Comparison of ENCODE assay signal across 9 cellular contexts in genomic region chr1:91422523-91422922, GRCh38. TPM values are rescaled to one million over a fixed set of nuclear protein-coding genes. Genes with fewer than 3 reads are reported as not detected.
"Had no signal": no experiment of that assay in that cellular context is flagged by ENCODE, and none has a peak within 500 bp of the region (broad histone marks: within the 10 kb centered on the region; RNA-seq: fewer than 3 reads in every experiment).

No MANE protein-coding gene starts in this region.

RNA-seq across cellular contexts. Expression of gene HFM1, which starts 17.9 kb away (rescaled TPM):
- total RNA-seq: activated naive CD4-positive, alpha-beta T cell treated with anti-CD3 and anti-CD28 coated beads for 36 hours; activated naive CD4-positive, alpha-beta T cell treated with anti-CD3 and anti-CD28 coated beads, Interleukin-2, amount 50 U/mL, for 72 hours; activated naive CD8-positive, alpha-beta T cell treated with anti-CD3 and anti-CD28 coated beads, Interleukin-2, amount 10 ng/mL, durations not matched to agents 7 days and 5 days; activated T-cell treated with anti-CD3 and anti-CD28 coated beads, Interleukin-2, amount 50 U/mL, for 72 hours; activated T-helper 1 cell treated with anti-CD3 and anti-CD28 coated beads, Interleukin-12 subunit alpha, Interleukin-12 subunit beta, Interleukin-2, Interleukin-4 antibody, amounts not matched to agents 30 ng/mL and 10 ng/mL and 1 ng/mL, durations not matched to agents 14 hours and 24 hours and 36 hours; activated T-helper 17 cell treated with anti-CD3 and anti-CD28 coated beads, Interleukin-2, amount 50 U/mL, for 72 hours; activated T-helper 2 cell treated with anti-CD3 and anti-CD28 coated beads, Interferon-gamma antibody, Interleukin-2, Interleukin-4, amounts not matched to agents 10 μg/mL and 5 μg/mL and 100 μg/mL, durations not matched to agents 14 hours and 24 hours and 36 hours; bronchial epithelial cell had no signal
- polyA plus RNA-seq: aorta had no signal
